19 cellular contexts compared by ENCODE assay signal in genomic region chr5:23024470-23024869, GRCh38.
DNase-seq lines count a peak whose midpoint lies in the region; ATAC-seq and TF ChIP-seq lines count a peak whose summit lies in the region.
"Had no signal": no experiment of that assay in that cellular context is flagged by ENCODE, and none has a peak within 500 bp of the region (broad histone marks: within the 10 kb centered on the region; RNA-seq: fewer than 3 reads in every experiment).

No MANE protein-coding gene starts in this region.

- H3K4me1 Mint-ChIP-seq in MCF 10A (ENCODE audit: insufficient read depth, unreplicated experiment): peaks cover 19% of the 10 kb centered on the region
- H3K4me1 Mint-ChIP-seq in WTC11: peaks cover 4% of the 10 kb centered on the region
- H3K4me1 Mint-ChIP-seq: CD14-positive monocyte; CD8-positive, alpha-beta memory T cell had no signal

- TF ChIP-seq CTCF in MCF 10A (IDR thresholded peaks at IDR 0.05; ENCODE audit: unreplicated experiment) (no peak), mammary epithelial cell (conservative IDR thresholded peaks at IDR 0.05 in 1 of 2, IDR thresholded peaks at IDR 0.05 in 1 of 2; ENCODE audit: extremely low read depth in 1 of 2, insufficient read depth in 1 of 2, low read depth in 1 of 2, low read length in 2 of 2) (no peak), WTC11 (IDR thresholded peaks at IDR 0.05) (no peak)

- ATAC-seq in WTC11 (peak; percentile 77), HG02852 (IDR thresholded peaks at IDR 0.05; ENCODE audit: unreplicated experiment) (no peak), HG03565 (IDR thresholded peaks at IDR 0.05; ENCODE audit: unreplicated experiment) (no peak), HG03520 (IDR thresholded peaks at IDR 0.05; ENCODE audit: unreplicated experiment) (no peak)
- ATAC-seq: A549 had no signal

- POLR2A ChIA-PET in MCF 10A (lab: Yijun Ruan, JAX) (interaction anchor here (6.2 kb wide), 1 partner anchor 11 kb away, joined by 69 read pairs; no protein-coding TSS in a partner anchor), WTC11 (lab: Charles Lee) (no interaction called here)

- CTCF ChIA-PET in MCF 10A (lab: Yijun Ruan, JAX): interaction anchor here (0.9 kb wide), 1 partner anchor 10 kb away, joined by 3 read pairs; no protein-coding TSS in a partner anchor
- CTCF ChIA-PET in mammary epithelial cell (lab: Charles Lee; ENCODE audit: low non-redundant PET): no interaction called here
- CTCF ChIA-PET in WTC11 (lab: Charles Lee): no interaction called here

- intact Hi-C loops in MCF 10A (cut with micrococcal nuclease): no loop called here
- intact Hi-C loops in mammary epithelial cell (cut with micrococcal nuclease): no loop called here

- no peaks in the 10 kb centered on the region for H4K20me1 ChIP-seq in mammary epithelial cell (ENCODE audit: insufficient read depth, low read length)
- H4K20me1 ChIP-seq: BLaER1 treated with 17β-estradiol and CSF1 and Interleukin-3, amounts not matched to agents 10 nM and 100 nM had no signal

- BruUV-seq in MCF 10A (replicated peaks; lab: Mats Ljungman, UMichigan) (no TSS peak), mammary epithelial cell (replicated peaks; lab: Mats Ljungman, UMichigan) (no TSS peak)

- H3K27ac Mint-ChIP-seq in MCF 10A (ENCODE audit: low read depth, unreplicated experiment): peak overlapping the region; percentile 78
- H3K27ac Mint-ChIP-seq in WTC11: no peak overlapping the region; the same call in 1 of the 2 replicates
- H3K27ac Mint-ChIP-seq: CD14-positive monocyte; CD4-positive, alpha-beta T cell had no signal

- H3K27ac ChIP-seq in mammary epithelial cell (ENCODE audit: insufficient read depth, low read depth, low read length): no peak overlapping the region
- H3K27ac ChIP-seq: A549; BLaER1 treated with 17β-estradiol and CSF1 and Interleukin-3, amounts not matched to agents 10 nM and 100 nM had no signal

- no peaks in the 10 kb centered on the region for H3K9me3 Mint-ChIP-seq in MCF 10A (ENCODE audit: unreplicated experiment)
- peaks cover 3% of the 10 kb centered on the region; the same call in 1 of the 2 replicates for H3K9me3 Mint-ChIP-seq in WTC11
- H3K9me3 Mint-ChIP-seq: CD4-positive, alpha-beta T cell had no signal

- no peak overlapping the region for H2AFZ ChIP-seq in mammary epithelial cell (ENCODE audit: low read depth, low read length)

- H3K79me2 ChIP-seq in mammary epithelial cell (ENCODE audit: insufficient read depth, low read length): no peaks in the 10 kb centered on the region

- H3K27me3 Mint-ChIP-seq in MCF 10A (ENCODE audit: insufficient read depth, unreplicated experiment): no peaks in the 10 kb centered on the region
- H3K27me3 Mint-ChIP-seq in WTC11 (ENCODE audit: low read depth): no peaks in the 10 kb centered on the region
- H3K27me3 Mint-ChIP-seq: CD4-positive, alpha-beta T cell; CD8-positive, alpha-beta memory T cell had no signal

- H3K36me3 ChIP-seq in mammary epithelial cell (ENCODE audit: insufficient read depth, low read length): no peaks in the 10 kb centered on the region
- H3K36me3 ChIP-seq: BE2C; BLaER1 treated with 17β-estradiol and CSF1 and Interleukin-3, amounts not matched to agents 10 nM and 100 nM had no signal

- H3K9ac ChIP-seq in mammary epithelial cell (ENCODE audit: insufficient read depth, low read length): no peak overlapping the region
- H3K9ac ChIP-seq: BLaER1 treated with 17β-estradiol and CSF1 and Interleukin-3, amounts not matched to agents 10 nM and 100 nM had no signal

- H3K4me3 Mint-ChIP-seq in MCF 10A (ENCODE audit: unreplicated experiment) (no peak overlapping the region), WTC11 (no peak overlapping the region)
- H3K4me3 Mint-ChIP-seq: CD14-positive monocyte; CD4-positive, alpha-beta T cell; CD8-positive, alpha-beta memory T cell had no signal

- H3K4me1 ChIP-seq in mammary epithelial cell (ENCODE audit: insufficient read depth, low read length): no peaks in the 10 kb centered on the region
- H3K4me1 ChIP-seq: A549; BE2C; BLaER1 treated with 17β-estradiol and CSF1 and Interleukin-3, amounts not matched to agents 10 nM and 100 nM had no signal

- H3K9me3 ChIP-seq in mammary epithelial cell (replicated peaks; ENCODE audit: insufficient read depth, low read length): no peaks in the 10 kb centered on the region
- H3K9me3 ChIP-seq: A549; BE2C; BLaER1 treated with 17β-estradiol and CSF1 and Interleukin-3, amounts not matched to agents 10 nM and 100 nM had no signal

- no peak overlapping the region for H3K4me2 ChIP-seq in mammary epithelial cell (ENCODE audit: insufficient read depth, low read depth, low read length)
- H3K4me2 ChIP-seq: A549; BLaER1 treated with 17β-estradiol and CSF1 and Interleukin-3, amounts not matched to agents 10 nM and 100 nM had no signal

- dilution Hi-C loops in mammary epithelial cell (cut with HindIII; ENCODE audit: low sequenced_read_pairs): no loop called here

- 47% methylated on average over 4 of the region's 5 CpGs for WGBS in mammary epithelial cell (ENCODE audit: low coverage, missing lambda C conversion rate)

- no peaks in the 10 kb centered on the region for H3K36me3 Mint-ChIP-seq in MCF 10A (ENCODE audit: insufficient read depth, unreplicated experiment)
- no peaks in the 10 kb centered on the region for H3K36me3 Mint-ChIP-seq in WTC11
- H3K36me3 Mint-ChIP-seq: CD14-positive monocyte; CD8-positive, alpha-beta memory T cell had no signal

- H3K4me3 ChIP-seq in mammary epithelial cell (replicated peaks in 1 of 3; ENCODE audit: insufficient read depth in 1 of 3, low read depth in 2 of 3, low read length in 3 of 3): no peak overlapping the region
- H3K4me3 ChIP-seq: A549; BLaER1 treated with 17β-estradiol and CSF1 and Interleukin-3, amounts not matched to agents 10 nM and 100 nM had no signal

- in situ Hi-C loops in mammary epithelial cell (cut with MboI; ENCODE audit: low sequenced_read_pairs in 2 of 2): no loop called here

- no peak for DNase-seq in MCF 10A (ENCODE audit: unreplicated experiment)
- DNase-seq in mammary epithelial cell: no peak
- no peak for DNase-seq in WTC11 (ENCODE audit: low spot score)
- peak; percentile 10 for DNase-seq in iPS-NIHi7 (ENCODE audit: extremely low spot score)
- DNase-seq: 8988T; ACHN; AML-193; BE2C; CD4-positive, alpha-beta T cell; CD8-positive, alpha-beta memory T cell; DMS 273 treated with DMSO at 0.1 percent for 48 hours; DND-41; HCEC 1CT had no signal

- peaks cover 2% of the 10 kb centered on the region for H3K27me3 ChIP-seq in mammary epithelial cell (ENCODE audit: insufficient read depth, low read length)
- H3K27me3 ChIP-seq: BE2C; BLaER1 treated with 17β-estradiol and CSF1 and Interleukin-3, amounts not matched to agents 10 nM and 100 nM had no signal

TF ChIP-seq in WTC11, 78 proteins besides CTCF, POLR2A, EP300 and RAD21:
- TF ChIP-seq RELA (CRISPR knock-in tag; IDR thresholded peaks at IDR 0.05; ENCODE audit: borderline replicate concordance) (no peak), SMAD3 (CRISPR knock-in tag; IDR thresholded peaks at IDR 0.05; ENCODE audit: borderline replicate concordance) (no peak), ZBTB43 (CRISPR knock-in tag; IDR thresholded peaks at IDR 0.05) (no peak), ZBTB21 (CRISPR knock-in tag; IDR thresholded peaks at IDR 0.05; ENCODE audit: borderline replicate concordance) (no peak), ZNF138 (CRISPR knock-in tag; conservative IDR thresholded peaks at IDR 0.05) (no peak), NR1H2 (CRISPR knock-in tag; IDR thresholded peaks at IDR 0.05) (no peak), GRHL2 (CRISPR knock-in tag; IDR thresholded peaks at IDR 0.05; ENCODE audit: insufficient replicate concordance, severe bottlenecking) (no peak), ZNF317 (CRISPR knock-in tag; IDR thresholded peaks at IDR 0.05; ENCODE audit: borderline replicate concordance, low read depth) (no peak), AR (CRISPR knock-in tag; IDR thresholded peaks at IDR 0.05) (no peak), ERG (CRISPR knock-in tag; IDR thresholded peaks at IDR 0.05) (no peak)
